20 cellular contexts compared by ENCODE assay signal in the genomic region with DNA sequence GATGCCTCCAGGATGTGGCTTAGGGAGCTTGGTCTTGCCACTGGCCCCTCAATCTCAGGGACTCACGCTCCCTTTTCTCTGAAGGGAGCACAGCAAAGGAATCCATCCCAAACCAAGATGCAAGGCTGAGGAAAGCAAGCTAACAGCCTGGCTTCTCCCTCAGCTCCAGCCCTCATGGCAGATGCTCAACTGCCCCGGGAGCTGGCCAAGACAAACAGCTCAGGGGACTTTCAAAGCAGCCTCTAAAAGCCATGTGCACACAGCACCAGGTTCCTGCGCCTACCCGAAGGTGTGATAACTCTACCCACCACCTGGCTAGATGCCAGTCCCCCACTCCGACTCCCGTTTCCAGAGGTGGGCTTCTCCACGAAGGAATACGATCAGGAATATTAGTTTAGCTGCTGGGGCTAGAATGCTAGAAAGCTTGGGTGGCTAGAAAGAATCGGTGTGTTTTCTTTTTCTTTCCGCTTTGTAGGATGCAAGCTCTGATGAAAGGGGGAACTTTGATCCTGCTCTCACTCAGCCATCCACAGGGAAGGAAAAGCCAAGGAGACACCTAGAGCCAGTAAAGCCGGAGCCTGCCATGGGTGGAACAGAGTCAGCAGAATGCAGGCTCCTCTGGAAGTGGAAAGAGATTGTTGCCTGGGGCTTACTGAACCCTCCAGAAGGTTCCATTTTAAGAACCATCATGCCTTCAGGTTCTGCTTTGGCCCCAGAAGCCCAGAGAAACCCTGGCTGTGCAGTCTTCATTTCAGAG.
A peak's percentile ranks its signal among the peaks of the same experiment; 100 is the strongest.
DNase-seq lines count a peak whose midpoint lies in the region; ATAC-seq and TF ChIP-seq lines count a peak whose summit lies in the region.
"Had no signal": no experiment of that assay in that cellular context is flagged by ENCODE, and none has a peak within 500 bp of the region (broad histone marks: within the 10 kb centered on the region; RNA-seq: fewer than 3 reads in every experiment).

No MANE protein-coding gene starts in this region.

- H3K4me3 Mint-ChIP-seq in neural progenitor cell = no peak overlapping the region
- H3K4me3 Mint-ChIP-seq in activated T-cell treated with anti-CD3 and anti-CD28 coated beads, Interleukin-2, amount 50 U/mL, for 72 hours = no peak overlapping the region
- H3K4me3 Mint-ChIP-seq: CD4-positive, alpha-beta T cell had no signal

- no peaks in the 10 kb centered on the region for H3K36me3 ChIP-seq in heart right ventricle
- H3K36me3 ChIP-seq in right atrium auricular region = no peaks in the 10 kb centered on the region
- H3K36me3 ChIP-seq in neural progenitor cell = no peaks in the 10 kb centered on the region
- H3K36me3 ChIP-seq: HAP-1 had no signal

- H3K4me3 ChIP-seq in heart right ventricle = no peak overlapping the region
- no peak overlapping the region for H3K4me3 ChIP-seq in right atrium auricular region
- no peak overlapping the region for H3K4me3 ChIP-seq in LNCaP clone FGC (ENCODE audit: low read depth, low read length)
- no peak overlapping the region for H3K4me3 ChIP-seq in neural progenitor cell
- H3K4me3 ChIP-seq: A549, HAP-1 had no signal

- no peak overlapping the region for H3K4me2 ChIP-seq in neural progenitor cell
- H3K4me2 ChIP-seq: A549 had no signal

- H3K4me1 ChIP-seq in heart right ventricle (no peaks in the 10 kb centered on the region), right atrium auricular region (no peaks in the 10 kb centered on the region), neural progenitor cell (peaks cover 55% of the 10 kb centered on the region)
- H3K4me1 ChIP-seq: A549 had no signal

- H3K4me1 Mint-ChIP-seq in neural progenitor cell = peaks cover 68% of the 10 kb centered on the region
- H3K4me1 Mint-ChIP-seq in activated T-cell treated with anti-CD3 and anti-CD28 coated beads, Interleukin-2, amount 50 U/mL, for 72 hours (ENCODE audit: low read depth) = no peaks in the 10 kb centered on the region

- peaks cover 45% of the 10 kb centered on the region for H3F3A ChIP-seq in neural progenitor cell (ENCODE audit: low read depth)

- H3K27me3 Mint-ChIP-seq in neural progenitor cell (ENCODE audit: insufficient read depth, low read depth) = peaks cover 30% of the 10 kb centered on the region
- peaks cover 12% of the 10 kb centered on the region for H3K27me3 Mint-ChIP-seq in activated T-cell treated with anti-CD3 and anti-CD28 coated beads, Interleukin-2, amount 50 U/mL, for 72 hours (ENCODE audit: low read depth)

- DNase-seq in heart right ventricle (peak; percentile 12 to 17), right atrium auricular region (ENCODE audit: low spot score) (no peak), LNCaP clone FGC (ENCODE audit: low read depth) (peak; percentile 47), neural progenitor cell (ENCODE audit: low spot score) (no peak), ureter (ENCODE audit: low spot score) (peak; percentile 59), ecto neural progenitor cell (ENCODE audit: low spot score) (no peak)
- DNase-seq in activated T-cell treated with anti-CD3 and anti-CD28 coated beads, Interleukin-2, amount 50 U/mL, for 72 hours = no peak
- DNase-seq: Caco-2; CD4-positive, alpha-beta T cell; DMS153; GF-D8; Kasumi-1; NCI-H1105 treated with DMSO at 0.1 percent for 48 hours; NCI-H1694; NCI-H510A; NCI-H748 treated with DMSO at 0.1 percent for 48 hours; OCI-M1; SHP77 had no signal

- H3K27ac ChIP-seq in heart right ventricle = no peak overlapping the region
- H3K27ac ChIP-seq in right atrium auricular region = no peak overlapping the region
- no peak overlapping the region for H3K27ac ChIP-seq in neural progenitor cell
- H3K27ac ChIP-seq: A549 had no signal

- peak overlapping the region; percentile 16 for H2AFZ ChIP-seq in neural progenitor cell (replicated peaks)

- TF ChIP-seq CTCF in heart right ventricle (IDR thresholded peaks at IDR 0.05) (no peak), right atrium auricular region (IDR thresholded peaks at IDR 0.05) (no peak), LNCaP clone FGC (IDR thresholded peaks at IDR 0.05; ENCODE audit: control insufficient read depth, extremely low read depth, insufficient read depth) (no peak), neural progenitor cell (IDR thresholded peaks at IDR 0.05) (no peak)

- intact Hi-C loops in heart right ventricle (cut with DNase I) = no loop called here

- H4K20me1 ChIP-seq in neural progenitor cell (ENCODE audit: low read depth) = no peaks in the 10 kb centered on the region

- peaks cover 0 to 67% (median 34%) of the 10 kb centered on the region in 7 donors for H3K27me3 ChIP-seq in heart right ventricle
- no peaks in the 10 kb centered on the region for H3K27me3 ChIP-seq in right atrium auricular region
- H3K27me3 ChIP-seq in neural progenitor cell = peaks cover 8% of the 10 kb centered on the region

- H3K79me2 ChIP-seq in neural progenitor cell (ENCODE audit: low read depth) = no peaks in the 10 kb centered on the region

- no peak overlapping the region for H3K9ac ChIP-seq in neural progenitor cell

- no peaks in the 10 kb centered on the region for H3K36me3 Mint-ChIP-seq in neural progenitor cell
- no peaks in the 10 kb centered on the region for H3K36me3 Mint-ChIP-seq in activated T-cell treated with anti-CD3 and anti-CD28 coated beads, Interleukin-2, amount 50 U/mL, for 72 hours (ENCODE audit: insufficient read depth in 2 of 2)

- H3K27ac Mint-ChIP-seq in neural progenitor cell = peak overlapping the region; percentile 83
- no peak overlapping the region for H3K27ac Mint-ChIP-seq in activated T-cell treated with anti-CD3 and anti-CD28 coated beads, Interleukin-2, amount 50 U/mL, for 72 hours
- H3K27ac Mint-ChIP-seq: CD4-positive, alpha-beta T cell had no signal

- H3K9me3 ChIP-seq in heart right ventricle = no peaks in the 10 kb centered on the region
- H3K9me3 ChIP-seq in right atrium auricular region = no peaks in the 10 kb centered on the region
- no peaks in the 10 kb centered on the region for H3K9me3 ChIP-seq in neural progenitor cell (ENCODE audit: low read depth)
- H3K9me3 ChIP-seq: A549, Caco-2, HAP-1 had no signal

- WGBS in heart right ventricle, 2 donors = 66 to 71% methylated on average over 11 of the region's 11 CpGs

- no peaks in the 10 kb centered on the region for H3K9me3 Mint-ChIP-seq in neural progenitor cell
- H3K9me3 Mint-ChIP-seq in activated T-cell treated with anti-CD3 and anti-CD28 coated beads, Interleukin-2, amount 50 U/mL, for 72 hours = no peaks in the 10 kb centered on the region
- H3K9me3 Mint-ChIP-seq: CD4-positive, alpha-beta T cell had no signal

- ATAC-seq in heart right ventricle = peak in 1 of 8 donors; percentile 42
- ATAC-seq in activated T-cell treated with anti-CD3 and anti-CD28 coated beads, Interleukin-2, amount 50 U/mL, for 72 hours (replicated peaks in 1 of 2) = no peak

Comparison
In these comparisons a context has a peak if more than half of its experiments do, and no peak if none do; other contexts are left out.
1. DNase-seq: peak in heart right ventricle (2 of 2), LNCaP clone FGC (single experiment) and ureter (single experiment); none in right atrium auricular region (single experiment), neural progenitor cell (single experiment), activated T-cell treated with anti-CD3 and anti-CD28 coated beads, Interleukin-2, amount 50 U/mL, for 72 hours (0 of 2) and ecto neural progenitor cell (single experiment).